ENCODE assay signal across 8 cellular contexts in the genomic region with DNA sequence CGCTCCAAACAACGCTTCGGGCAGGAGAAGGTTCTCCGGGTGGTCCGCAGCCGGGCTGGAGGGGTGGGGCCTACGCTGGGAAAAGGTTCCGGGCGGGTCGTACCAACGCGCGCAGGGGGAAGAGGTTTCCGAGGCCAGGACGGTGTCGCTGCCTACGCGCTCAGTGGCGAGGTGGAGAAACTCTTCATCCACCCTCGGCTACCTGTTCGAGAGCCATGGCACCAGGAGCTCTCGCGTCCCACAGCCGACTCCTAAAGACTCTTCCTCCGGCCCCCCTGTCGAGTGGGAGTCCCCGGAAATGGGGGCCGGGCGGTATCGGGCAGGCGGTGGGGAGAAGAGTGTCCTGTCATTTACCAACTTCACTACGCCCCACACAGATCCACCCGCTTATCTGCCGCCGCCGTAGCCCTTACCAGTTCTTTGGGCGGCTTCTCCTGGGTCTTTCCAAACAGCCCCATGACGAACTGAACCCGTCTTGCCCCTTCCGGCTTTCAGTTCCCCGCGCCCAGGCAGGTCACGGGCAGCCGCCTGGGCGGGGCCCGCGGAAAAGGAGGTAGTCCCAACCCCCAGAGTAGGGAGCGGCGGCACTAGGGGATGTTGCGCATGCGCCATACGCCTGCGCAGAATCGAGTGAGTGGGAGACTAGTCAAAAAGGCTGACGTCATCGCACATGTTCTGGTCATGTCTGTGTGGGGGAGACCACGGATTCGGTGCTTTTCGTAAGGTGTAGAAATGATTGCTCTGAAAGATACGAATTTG. TPM values are rescaled to one million over a fixed set of nuclear protein-coding genes. Genes with fewer than 3 reads are reported as not detected.
DNase-seq lines count a peak whose midpoint lies in the region; TF ChIP-seq lines count a peak whose summit lies in the region.

A gene (minus strand): TSS at position 553 of the 759 bp plus-strand sequence. CDS start 95 bp downstream, at position 458.

- H3K4me1 ChIP-seq in effector memory CD4-positive, alpha-beta T cell (ENCODE audit: control insufficient read depth, insufficient read depth, low read length, poor library complexity, severe bottlenecking) = peaks cover 5% of the 10 kb centered on the region

- H3K36me3 ChIP-seq in effector memory CD4-positive, alpha-beta T cell (ENCODE audit: control insufficient read depth, insufficient read depth, low read length) = no peaks in the 10 kb centered on the region

- H3K27me3 ChIP-seq in effector memory CD4-positive, alpha-beta T cell (replicated peaks; ENCODE audit: control insufficient read depth, insufficient read depth, low read length, poor library complexity, severe bottlenecking) = no peaks in the 10 kb centered on the region

- H3K27ac ChIP-seq in effector memory CD4-positive, alpha-beta T cell (ENCODE audit: insufficient read depth, low read length, poor library complexity, severe bottlenecking) = peak within 1 kb of the TSS; percentile 98

- no peaks in the 10 kb centered on the region for H3K9me3 ChIP-seq in effector memory CD4-positive, alpha-beta T cell (ENCODE audit: control insufficient read depth, low read length)

- POLR2A ChIA-PET in activated CD8-positive, alpha-beta memory T cell treated with anti-CD3 and anti-CD28 coated beads for 36 hours (lab: Charles Lee) = interaction anchor here (0.6 to 1.5 kb wide), 4 partner anchors 11 to 1162 kb away, joined by 3 to 7 read pairs (median 6); a partner anchor contains a TSS

- CTCF ChIA-PET in activated CD8-positive, alpha-beta memory T cell treated with anti-CD3 and anti-CD28 coated beads for 36 hours (lab: Charles Lee) = no interaction called here

- no peak for TF ChIP-seq CTCF in GM20000 (IDR thresholded peaks at IDR 0.05; ENCODE audit: extremely low read depth, missing control alignments)

- DNase-seq in CMK (ENCODE audit: low read depth) (peak; percentile 91), GM20000 (ENCODE audit: low spot score) (peak; percentile 96), HT-29 (ENCODE audit: low spot score) (peak; percentile 99), NOMO-1 (lab: John Stamatoyannopoulos, UW; ENCODE audit: unreplicated experiment in 2 of 2) (peak; percentile 91 to 98), medulla oblongata (ENCODE audit: extremely low spot score) (peak; percentile 99)
- DNase-seq in effector memory CD4-positive, alpha-beta T cell = peak; percentile 96 to 97 (median 97)
- peak; percentile 92 for DNase-seq in stimulated activated CD8-positive, alpha-beta memory T cell treated with anti-CD3 and anti-CD28 coated beads, Interleukin-12 subunit alpha, Interleukin-12 subunit beta, amount 100 ng/mL, for 1 hour (ENCODE audit: low read depth)

- peak within 1 kb of the TSS; percentile 87 for H3K4me3 ChIP-seq in effector memory CD4-positive, alpha-beta T cell (ENCODE audit: insufficient read depth, low read depth, low read length, poor library complexity, severe bottlenecking)

RNA-seq across cellular contexts. Expression of the gene that starts here (rescaled TPM):
- 29.9 and 37.8 TPM in 2 replicates for total RNA-seq in HT-29 (2014; rRNA removed; shearing (Covaris generic))
- total RNA-seq in activated CD8-positive, alpha-beta memory T cell treated with anti-CD3 and anti-CD28 coated beads for 36 hours = 10 to 100 TPM; 44.6 to 50.9 TPM

Comparison
In these comparisons a context has a peak if more than half of its experiments do, and no peak if none do; other contexts are left out.
1. Peak in every context shown above with its lines: DNase-seq, H3K4me3 ChIP-seq and H3K27ac ChIP-seq.